ENCODE assay signal across 22 cellular contexts in genomic region chr11:68664141-68664540, GRCh38. TPM values are rescaled to one million over a fixed set of nuclear protein-coding genes. Genes with fewer than 3 reads are reported as not detected.
"Had no signal": no experiment of that assay in that cellular context is flagged by ENCODE, and none has a peak within 500 bp of the region (broad histone marks: within the 10 kb centered on the region; RNA-seq: fewer than 3 reads in every experiment).

No MANE protein-coding gene starts in this region.

- H3K4me3 ChIP-seq: K562, SJCRH30 had no signal

- H3K27ac ChIP-seq: HL-60, KMS-11, SJCRH30 had no signal

- ATAC-seq: K562, SK-N-SH treated with all-trans-retinoic acid at 6 μM for 48 hours had no signal

- H3K36me3 ChIP-seq: SJCRH30 had no signal

- H3K9ac ChIP-seq: KMS-11 had no signal

- H3K4me2 ChIP-seq: KMS-11 had no signal

- DNase-seq: Kasumi-1, MM.1S, NCI-H1092 treated with DMSO at 0.1 percent for 48 hours, NCI-H1436, NCI-H1694, NCI-H187 treated with DMSO at 0.1 percent for 48 hours, NCI-H2029 treated with DMSO at 0.1 percent for 48 hours, NCI-H2171 treated with DMSO at 0.1 percent for 48 hours, NCI-H345, NCI-H510A, NCI-H524 treated with DMSO at 0.1 percent for 48 hours, NCI-H69, NCI-H774, RPMI8226, SHP77 treated with DMSO at 0.1 percent for 48 hours, SJCRH30 had no signal

- H3K27me3 ChIP-seq: SJCRH30 had no signal

RNA-seq across cellular contexts. Expression of gene GAL, which starts 20.2 kb away (rescaled TPM):
- total RNA-seq: M059J, SJCRH30 had no signal
- polyA plus RNA-seq: IgD-negative memory B cell had no signal
